ENCODE assay signal across 11 cellular contexts in genomic region chr19:54095136-54095858, GRCh38. TPM values are rescaled to one million over a fixed set of nuclear protein-coding genes. Genes with fewer than 3 reads are reported as not detected.
DNase-seq lines count a peak whose midpoint lies in the region; ATAC-seq and TF ChIP-seq lines count a peak whose summit lies in the region.
"Had no signal": no experiment of that assay in that cellular context is flagged by ENCODE, and none has a peak within 500 bp of the region (broad histone marks: within the 10 kb centered on the region; RNA-seq: fewer than 3 reads in every experiment).

No MANE protein-coding gene starts in this region.

- in situ Hi-C loops in ACHN (cut with HindIII; ENCODE audit: low pct_ligation_motif_present, low pct_unique_long_range_greater_than_20kb, low sequenced_read_pairs) = no loop called here

- TF ChIP-seq EP300 in esophagus muscularis mucosa (IDR thresholded peaks at IDR 0.05) = no peak

- TF ChIP-seq POLR2A in esophagus muscularis mucosa (IDR thresholded peaks at IDR 0.05; ENCODE audit: low read depth) = no peak

- no peaks in the 10 kb centered on the region for H3K79me2 ChIP-seq in parathyroid adenoma

- H3K9me3 Mint-ChIP-seq in CD8-positive, alpha-beta T cell = no peaks in the 10 kb centered on the region

- peak overlapping the region; percentile 97 for H2AFZ ChIP-seq in parathyroid adenoma

- no peaks in the 10 kb centered on the region for H3K36me3 ChIP-seq in CD8-positive, alpha-beta T cell (ENCODE audit: insufficient read depth, low read length)
- no peaks in the 10 kb centered on the region for H3K36me3 ChIP-seq in RWPE2 (ENCODE audit: low read depth)
- H3K36me3 ChIP-seq in esophagus muscularis mucosa = no peaks in the 10 kb centered on the region
- no peaks in the 10 kb centered on the region for H3K36me3 ChIP-seq in parathyroid adenoma (ENCODE audit: control insufficient read depth, insufficient read depth, low read length)

- H3K4me1 ChIP-seq in CD8-positive, alpha-beta T cell (ENCODE audit: insufficient read depth, low read length) = peaks cover 4% of the 10 kb centered on the region
- H3K4me1 ChIP-seq in RWPE2 (ENCODE audit: insufficient read depth, poor library complexity, severe bottlenecking) (no peaks in the 10 kb centered on the region), esophagus muscularis mucosa (peaks cover 0 to 19% (median 14%) of the 10 kb centered on the region in 4 donors), parathyroid adenoma (no peaks in the 10 kb centered on the region)

- H3K9ac ChIP-seq in parathyroid adenoma = no peak overlapping the region

- H3K4me3 ChIP-seq in CD8-positive, alpha-beta T cell (ENCODE audit: low read depth, low read length) = peak overlapping the region; percentile 52
- H3K4me3 ChIP-seq in RWPE2 (ENCODE audit: severe bottlenecking) = peak overlapping the region; percentile 5
- peak overlapping the region; percentile 45 to 58 (median 50) for H3K4me3 ChIP-seq in esophagus muscularis mucosa
- H3K4me3 ChIP-seq in parathyroid adenoma (ENCODE audit: low read depth, low read length) = peak overlapping the region; percentile 50

- no peak for DNase-seq in CD8-positive, alpha-beta T cell
- DNase-seq in RWPE2 (ENCODE audit: low spot score) (no peak), esophagus muscularis mucosa (ENCODE audit: extremely low spot score) (no peak), NCI-H1694 treated with DMSO at 0.1 percent for 48 hours (lab: John Stamatoyannopoulos, UW) (no peak), ACHN (no peak)
- DNase-seq in stimulated activated CD8-positive, alpha-beta memory T cell treated with anti-CD3 and anti-CD28 coated beads, Interleukin-4, amount 100 ng/mL, for 48 hours = no peak
- DNase-seq: NCI-H1092 had no signal

- intact Hi-C loops in CD8-positive, alpha-beta T cell (cut with DNase I, micrococcal nuclease) = no loop called here
- intact Hi-C loops in esophagus muscularis mucosa (cut with DNase I) = no loop called here

- no peaks in the 10 kb centered on the region for H3K27me3 ChIP-seq in CD8-positive, alpha-beta T cell (ENCODE audit: insufficient read depth, low read length)
- H3K27me3 ChIP-seq in RWPE2 (ENCODE audit: insufficient read depth, poor library complexity, severe bottlenecking) = no peaks in the 10 kb centered on the region
- peaks cover 0 to 36% (median 4%) of the 10 kb centered on the region in 4 donors for H3K27me3 ChIP-seq in esophagus muscularis mucosa
- no peaks in the 10 kb centered on the region for H3K27me3 ChIP-seq in parathyroid adenoma (ENCODE audit: control insufficient read depth, insufficient read depth, low read length)

- CTCF ChIA-PET in CD8-positive, alpha-beta T cell (lab: Charles Lee) = interaction anchor here (0.6 to 1.2 kb wide), 2 partner anchors 9 to 242 kb away, joined by 3 to 5 read pairs; no protein-coding TSS in a partner anchor

- POLR2A ChIA-PET in CD8-positive, alpha-beta T cell (lab: Charles Lee) = interaction anchor here (1.0 to 1.3 kb wide), 3 partner anchors 20 to 94 kb away, joined by 3 to 5 read pairs (median 3); partner anchors contain the start of genes MBOAT7, PRPF31 and TFPT

- no peaks in the 10 kb centered on the region for H3K9me3 ChIP-seq in CD8-positive, alpha-beta T cell (ENCODE audit: low read length)
- H3K9me3 ChIP-seq in RWPE2 (ENCODE audit: severe bottlenecking) (peaks cover 2% of the 10 kb centered on the region), esophagus muscularis mucosa (no peaks in the 10 kb centered on the region), parathyroid adenoma (ENCODE audit: control insufficient read depth, low read length) (no peaks in the 10 kb centered on the region)

- no peak for TF ChIP-seq CTCF in CD8-positive, alpha-beta T cell (IDR thresholded peaks at IDR 0.05)
- TF ChIP-seq CTCF in RWPE2 (IDR thresholded peaks at IDR 0.05; ENCODE audit: poor library complexity, severe bottlenecking) (no peak), esophagus muscularis mucosa (IDR thresholded peaks at IDR 0.05) (no peak), parathyroid adenoma (IDR thresholded peaks at IDR 0.05) (no peak)

- H3K27me3 Mint-ChIP-seq in CD8-positive, alpha-beta T cell (ENCODE audit: low read depth) = peaks cover 23% of the 10 kb centered on the region

- H3K4me1 Mint-ChIP-seq in CD8-positive, alpha-beta T cell (ENCODE audit: low read depth) = peaks cover 12% of the 10 kb centered on the region

- H3K27ac ChIP-seq in CD8-positive, alpha-beta T cell (ENCODE audit: low read depth, low read length) = no peak overlapping the region
- no peak overlapping the region for H3K27ac ChIP-seq in RWPE2 (ENCODE audit: poor library complexity, severe bottlenecking)
- peak overlapping the region in 1 of 4 donors; percentile 78 for H3K27ac ChIP-seq in esophagus muscularis mucosa (replicated peaks in 1 of 4)
- H3K27ac ChIP-seq in parathyroid adenoma = no peak overlapping the region

- no peak for ATAC-seq in CD8-positive, alpha-beta T cell
- ATAC-seq in RWPE2 (ENCODE audit: low read depth) (no peak), HG03196 (IDR thresholded peaks at IDR 0.05; ENCODE audit: unreplicated experiment) (no peak)

- H3K36me3 Mint-ChIP-seq in CD8-positive, alpha-beta T cell = no peaks in the 10 kb centered on the region

- H3K4me2 ChIP-seq in parathyroid adenoma (ENCODE audit: low read length) = peak overlapping the region; percentile 87

- peak overlapping the region; percentile 70 for H3K4me3 Mint-ChIP-seq in CD8-positive, alpha-beta T cell

- WGBS in esophagus muscularis mucosa = 58% methylated on average over 12 of the region's 22 CpGs

- no peak overlapping the region for H3K27ac Mint-ChIP-seq in CD8-positive, alpha-beta T cell

RNA-seq across cellular contexts. Expression of gene OSCAR, which starts 5.3 kb away (rescaled TPM):
- total RNA-seq in CD8-positive, alpha-beta T cell = under 1 TPM; 0.19 to 0.49 TPM
- total RNA-seq in esophagus muscularis mucosa = 1 to 10 TPM in 3 of 4 donors, under 1 TPM in 1; 0.29 to 5.0 (median 1.6) TPM

RNA-seq across cellular contexts. Expression of gene NDUFA3, which starts 7.4 kb away (rescaled TPM):
- total RNA-seq in CD8-positive, alpha-beta T cell = 10 to 100 TPM; 51.8 to 66.8 TPM
- 10 to 100 TPM in 3 of 4 donors, 1 to 10 TPM in 1; 9.1 to 50.9 (median 26.4) TPM for total RNA-seq in esophagus muscularis mucosa

RNA-seq across cellular contexts. Expression of gene TARM1, which starts 14.1 kb away (rescaled TPM):
- not detected for total RNA-seq in CD8-positive, alpha-beta T cell
- not detected for total RNA-seq in esophagus muscularis mucosa
- total RNA-seq: activated CD8-positive, alpha-beta memory T cell treated with anti-CD3 and anti-CD28 coated beads for 36 hours; mucosa of gallbladder had no signal

RNA-seq across cellular contexts. Expression of gene TFPT, which starts 20.2 kb away (rescaled TPM):
- 1 to 10 TPM; 7.8 to 8.2 TPM for total RNA-seq in CD8-positive, alpha-beta T cell
- 10 to 100 TPM; 10.8 to 26.6 (median 19.8) TPM for total RNA-seq in esophagus muscularis mucosa

RNA-seq across cellular contexts. Expression of gene PRPF31, which starts 20.3 kb away (rescaled TPM):
- 10 to 100 TPM; 60.0 to 66.8 TPM for total RNA-seq in CD8-positive, alpha-beta T cell
- total RNA-seq in esophagus muscularis mucosa = 10 to 100 TPM; 44.9 to 64.3 (median 56.0) TPM
